In genomic region chr1:158434755-158435154, GRCh38 we compare ENCODE assay signal across 35 cellular contexts. TPM values are rescaled to one million over a fixed set of nuclear protein-coding genes. Genes with fewer than 3 reads are reported as not detected.
"Had no signal": no experiment of that assay in that cellular context is flagged by ENCODE, and none has a peak within 500 bp of the region (broad histone marks: within the 10 kb centered on the region; RNA-seq: fewer than 3 reads in every experiment).

No MANE protein-coding gene starts in this region.

- H3K36me3 Mint-ChIP-seq: mesothelial cell of epicardium; neural progenitor cell; stimulated activated effector memory CD8-positive, alpha-beta T cell treated with anti-CD3 and anti-CD28 coated beads, Interleukin-12 subunit alpha, Interleukin-12 subunit beta, amount 100 ng/mL, for 72 hours; type B pancreatic cell had no signal

- H3K27ac Mint-ChIP-seq: mesothelial cell of epicardium; natural killer cell treated with Interleukin-12 subunit alpha and Interleukin-12 subunit beta and Interleukin-15 and Interleukin-18, amount 100 ng/mL, for 72 hours; neural progenitor cell; stimulated activated effector memory CD8-positive, alpha-beta T cell treated with anti-CD3 and anti-CD28 coated beads, Interleukin-12 subunit alpha, Interleukin-12 subunit beta, amount 100 ng/mL, for 72 hours; type B pancreatic cell had no signal

- H3K4me1 Mint-ChIP-seq: neural progenitor cell; stimulated activated effector memory CD8-positive, alpha-beta T cell treated with anti-CD3 and anti-CD28 coated beads, Interleukin-12 subunit alpha, Interleukin-12 subunit beta, amount 100 ng/mL, for 72 hours had no signal

- DNase-seq: cortex of kidney; effector CD4-positive, alpha-beta T cell; foreskin fibroblast; gastrocnemius medialis; head of caudate nucleus; kidney; left cardiac atrium; left lung; mesenchymal stem cell; mucosa of descending colon; naive B cell; nucleus accumbens; stimulated activated CD4-positive, alpha-beta T cell treated with anti-CD3 and anti-CD28 coated beads, Interleukin-12 subunit alpha, Interleukin-12 subunit beta, amount 100 ng/mL, for 4 hours; stimulated activated CD4-positive, alpha-beta T cell treated with anti-CD3 and anti-CD28 coated beads, Interleukin-1b, Interleukin-23, amount 100 ng/mL, for 48 hours; stimulated activated CD4-positive, alpha-beta T cell treated with anti-CD3 and anti-CD28 coated beads, Interleukin-4, amount 100 ng/mL, for 1 hour; stimulated activated naive CD4-positive, alpha-beta T cell treated with Interleukin-2 at 50 U/mL for 16 hours; stomach; tibial artery had no signal

- H3K4me3 Mint-ChIP-seq: mesothelial cell of epicardium; naive B cell; natural killer cell treated with Interleukin-12 subunit alpha and Interleukin-12 subunit beta and Interleukin-15 and Interleukin-18, amount 100 ng/mL, for 72 hours; neural progenitor cell; stimulated activated effector memory CD8-positive, alpha-beta T cell treated with anti-CD3 and anti-CD28 coated beads, Interleukin-12 subunit alpha, Interleukin-12 subunit beta, amount 100 ng/mL, for 72 hours; type B pancreatic cell had no signal

- ATAC-seq: esophagus mucosa; gastrocnemius medialis; left cardiac atrium; left lung; mucosa of descending colon; natural killer cell treated with Interleukin-12 subunit alpha and Interleukin-12 subunit beta and Interleukin-15 and Interleukin-18, amount 100 ng/mL, for 72 hours; sciatic nerve; stimulated activated effector memory CD8-positive, alpha-beta T cell treated with anti-CD3 and anti-CD28 coated beads, Interleukin-12 subunit alpha, Interleukin-12 subunit beta, amount 100 ng/mL, for 72 hours had no signal

RNA-seq across cellular contexts. Expression of gene OR10K2, which starts 8.7 kb away (rescaled TPM):
- total RNA-seq: dermis microvascular lymphatic vessel endothelial cell; esophagus mucosa; gastrocnemius medialis; glomerular endothelial cell; kidney; left cardiac atrium; left lung; lower leg skin; lung microvascular endothelial cell; mesothelial cell of epicardium; mucosa of descending colon; natural killer cell treated with Interleukin-12 subunit alpha and Interleukin-12 subunit beta and Interleukin-15 and Interleukin-18, amount 100 ng/mL, for 72 hours; osteocyte; prostate gland; right atrium auricular region; sciatic nerve; smooth muscle cell; stomach; subcutaneous adipose tissue; temporal lobe had no signal

RNA-seq across cellular contexts. Expression of gene OR10K1, which starts 26.9 kb away (rescaled TPM):
- total RNA-seq: dermis microvascular lymphatic vessel endothelial cell; esophagus mucosa; gastrocnemius medialis; glomerular endothelial cell; kidney; left cardiac atrium; left lung; lower leg skin; lung microvascular endothelial cell; mesothelial cell of epicardium; mucosa of descending colon; natural killer cell treated with Interleukin-12 subunit alpha and Interleukin-12 subunit beta and Interleukin-15 and Interleukin-18, amount 100 ng/mL, for 72 hours; osteocyte; prostate gland; right atrium auricular region; sciatic nerve; smooth muscle cell; stomach; subcutaneous adipose tissue; temporal lobe had no signal

RNA-seq across cellular contexts. Expression of gene OR10T2, which starts 35.5 kb away (rescaled TPM):
- total RNA-seq: dermis microvascular lymphatic vessel endothelial cell; esophagus mucosa; gastrocnemius medialis; glomerular endothelial cell; kidney; left cardiac atrium; left lung; lower leg skin; lung microvascular endothelial cell; mesothelial cell of epicardium; mucosa of descending colon; natural killer cell treated with Interleukin-12 subunit alpha and Interleukin-12 subunit beta and Interleukin-15 and Interleukin-18, amount 100 ng/mL, for 72 hours; osteocyte; prostate gland; right atrium auricular region; sciatic nerve; smooth muscle cell; stomach; subcutaneous adipose tissue; temporal lobe had no signal

RNA-seq across cellular contexts. Expression of gene OR10R2, which starts 37.3 kb away (rescaled TPM):
- total RNA-seq: dermis microvascular lymphatic vessel endothelial cell; esophagus mucosa; gastrocnemius medialis; glomerular endothelial cell; kidney; left cardiac atrium; left lung; lower leg skin; lung microvascular endothelial cell; mesothelial cell of epicardium; mucosa of descending colon; natural killer cell treated with Interleukin-12 subunit alpha and Interleukin-12 subunit beta and Interleukin-15 and Interleukin-18, amount 100 ng/mL, for 72 hours; osteocyte; prostate gland; right atrium auricular region; sciatic nerve; smooth muscle cell; stomach; subcutaneous adipose tissue; temporal lobe had no signal
